24 cellular contexts compared by ENCODE assay signal in genomic region chr10:24544776-24545175, GRCh38.
"Had no signal": no experiment of that assay in that cellular context is flagged by ENCODE, and none has a peak within 500 bp of the region (broad histone marks: within the 10 kb centered on the region; RNA-seq: fewer than 3 reads in every experiment).

No MANE protein-coding gene starts in this region.

- H3K79me2 ChIP-seq: hepatocyte had no signal

- H3K4me2 ChIP-seq: hepatocyte, smooth muscle cell had no signal

- H3K4me1 ChIP-seq: heart right ventricle, left ventricle myocardium inferior, pancreas, right atrium auricular region, right lobe of liver, tibial nerve, vagina had no signal

- H3K27me3 ChIP-seq: heart right ventricle, hepatocyte, pancreas, right atrium auricular region, right lobe of liver, tibial nerve, vagina had no signal

- H3K9me3 ChIP-seq: heart right ventricle, left ventricle myocardium inferior, pancreas, right atrium auricular region, right lobe of liver, tibial nerve, vagina had no signal

- H3K27ac Mint-ChIP-seq: mesothelial cell of epicardium; naive B cell; natural killer cell; nephron progenitor cell; stimulated activated naive B cell treated with anti-CD40 and anti-IgM and Interleukin-4, amounts not matched to agents 10 μg/mL and 1 μg/mL and 100 μg/mL, for 72 hours; stimulated activated naive CD8-positive, alpha-beta T cell treated with anti-CD3 and anti-CD28 coated beads, Interleukin-15, Interleukin-2, amounts not matched to agents 100 ng/mL and 50 ng/mL, for 24 hours had no signal

- FAIRE-seq: pancreas had no signal

- H3K4me3 ChIP-seq: heart right ventricle, hepatocyte, left ventricle myocardium inferior, lung, pancreas, right atrium auricular region, right lobe of liver, smooth muscle cell, tibial nerve, vagina had no signal

- H3K4me3 Mint-ChIP-seq: mesothelial cell of epicardium; naive B cell; natural killer cell; nephron progenitor cell; stimulated activated naive B cell treated with anti-CD40 and anti-IgM and Interleukin-4, amounts not matched to agents 10 μg/mL and 1 μg/mL and 100 μg/mL, for 72 hours; stimulated activated naive CD8-positive, alpha-beta T cell treated with anti-CD3 and anti-CD28 coated beads, Interleukin-15, Interleukin-2, amounts not matched to agents 100 ng/mL and 50 ng/mL, for 24 hours; type B pancreatic cell had no signal

- H3K27me3 Mint-ChIP-seq: type B pancreatic cell had no signal

- DNase-seq: heart right ventricle; islet precursor cell; left ventricle myocardium inferior; mesendoderm; naive B cell; natural killer cell; nephron progenitor cell; pancreas; right lobe of liver; stimulated activated CD4-positive, alpha-beta T cell treated with anti-CD3 and anti-CD28 coated beads, Interleukin-12 subunit alpha, Interleukin-12 subunit beta, amount 100 ng/mL, for 4 hours; stimulated activated CD4-positive, alpha-beta T cell treated with anti-CD3 and anti-CD28 coated beads, Interleukin-15, amount 100 ng/mL, for 24 hours; stimulated activated CD4-positive, alpha-beta T cell treated with anti-CD3 and anti-CD28 coated beads, Interleukin-2, amount 100 ng/mL, for 24 hours; stimulated activated CD4-positive, alpha-beta T cell treated with anti-CD3 and anti-CD28 coated beads, Interleukin-4, amount 100 ng/mL, for 1 hour; stimulated activated naive B cell treated with anti-CD40 and anti-IgM and Interleukin-4, amounts not matched to agents 10 μg/mL and 1 μg/mL and 100 μg/mL, for 72 hours; substantia nigra had no signal

- H3K9me3 Mint-ChIP-seq: mesothelial cell of epicardium; natural killer cell; nephron progenitor cell; stimulated activated naive B cell treated with anti-CD40 and anti-IgM and Interleukin-4, amounts not matched to agents 10 μg/mL and 1 μg/mL and 100 μg/mL, for 72 hours; stimulated activated naive CD8-positive, alpha-beta T cell treated with anti-CD3 and anti-CD28 coated beads, Interleukin-15, Interleukin-2, amounts not matched to agents 100 ng/mL and 50 ng/mL, for 24 hours; type B pancreatic cell had no signal

- H2AFZ ChIP-seq: hepatocyte had no signal

- H3K27ac ChIP-seq: heart right ventricle, hepatocyte, left ventricle myocardium inferior, pancreas, right atrium auricular region, right lobe of liver, tibial nerve, vagina had no signal

- H3K4me1 Mint-ChIP-seq: mesothelial cell of epicardium; naive B cell; natural killer cell; stimulated activated naive B cell treated with anti-CD40 and anti-IgM and Interleukin-4, amounts not matched to agents 10 μg/mL and 1 μg/mL and 100 μg/mL, for 72 hours had no signal

- H3K36me3 Mint-ChIP-seq: naive B cell; natural killer cell; stimulated activated naive B cell treated with anti-CD40 and anti-IgM and Interleukin-4, amounts not matched to agents 10 μg/mL and 1 μg/mL and 100 μg/mL, for 72 hours had no signal

- ATAC-seq: heart right ventricle; natural killer cell; pancreas; right lobe of liver; stimulated activated naive B cell treated with anti-CD40 and anti-IgM and Interleukin-4, amounts not matched to agents 10 μg/mL and 1 μg/mL and 100 μg/mL, for 72 hours had no signal
